In genomic region chr6:44223471-44224153, GRCh38 we compare ENCODE assay signal across 8 cellular contexts.
A peak's percentile ranks its signal among the peaks of the same experiment; 100 is the strongest.
DNase-seq lines count a peak whose midpoint lies in the region; ATAC-seq and TF ChIP-seq lines count a peak whose summit lies in the region.

TSS of gene SLC29A1 (plus strand) at chr6:44223595. CDS start at chr6:44227314, 3,719 bp downstream.

- TF ChIP-seq CTCF in GM12864 (IDR thresholded peaks at IDR 0.05; ENCODE audit: low read depth, low read length, missing control alignments): no peak

- DNase-seq in GM12864 (ENCODE audit: low read depth) (no peak), NCI-H345 treated with DMSO at 0.1 percent for 48 hours (lab: John Stamatoyannopoulos, UW; ENCODE audit: unreplicated experiment) (peak; percentile 33), cerebellar cortex (ENCODE audit: low spot score) (peak; percentile 77), kidney glomerular epithelial cell (lab: John Stamatoyannopoulos, UW) (peak; percentile 49), NCI-H187 treated with DMSO at 0.1 percent for 48 hours (lab: John Stamatoyannopoulos, UW) (no peak)
- peak; percentile 69 for DNase-seq in activated CD4-positive, CD25-positive, alpha-beta regulatory T cell treated with anti-CD3 and anti-CD28 coated beads, Interleukin-2, amount 50 U/mL, for 72 hours
- peak; percentile 82 to 87 for DNase-seq in stimulated activated CD4-positive, alpha-beta T cell treated with anti-CD3 and anti-CD28 coated beads, Interleukin-1b, Interleukin-23, amount 100 ng/mL, for 4 hours (ENCODE audit: low read depth in 2 of 2)

- peak within 1 kb of the TSS; percentile 78 for H3K4me3 ChIP-seq in GM12864 (ENCODE audit: low read depth, low read length)

- peak; percentile 56 for ATAC-seq in HG02885 (IDR thresholded peaks at IDR 0.05; ENCODE audit: poor library complexity, unreplicated experiment)

Comparison
In these comparisons a context has a peak if more than half of its experiments do, and no peak if none do; other contexts are left out.
1. DNase-seq: peak in NCI-H345 treated with DMSO at 0.1 percent for 48 hours (single experiment), activated CD4-positive, CD25-positive, alpha-beta regulatory T cell treated with anti-CD3 and anti-CD28 coated beads, Interleukin-2, amount 50 U/mL, for 72 hours (single experiment), cerebellar cortex (single experiment), kidney glomerular epithelial cell (single experiment) and stimulated activated CD4-positive, alpha-beta T cell treated with anti-CD3 and anti-CD28 coated beads, Interleukin-1b, Interleukin-23, amount 100 ng/mL, for 4 hours (2 of 2); none in GM12864 (single experiment) and NCI-H187 treated with DMSO at 0.1 percent for 48 hours (single experiment).